8 cellular contexts compared by ENCODE assay signal in the genomic region with DNA sequence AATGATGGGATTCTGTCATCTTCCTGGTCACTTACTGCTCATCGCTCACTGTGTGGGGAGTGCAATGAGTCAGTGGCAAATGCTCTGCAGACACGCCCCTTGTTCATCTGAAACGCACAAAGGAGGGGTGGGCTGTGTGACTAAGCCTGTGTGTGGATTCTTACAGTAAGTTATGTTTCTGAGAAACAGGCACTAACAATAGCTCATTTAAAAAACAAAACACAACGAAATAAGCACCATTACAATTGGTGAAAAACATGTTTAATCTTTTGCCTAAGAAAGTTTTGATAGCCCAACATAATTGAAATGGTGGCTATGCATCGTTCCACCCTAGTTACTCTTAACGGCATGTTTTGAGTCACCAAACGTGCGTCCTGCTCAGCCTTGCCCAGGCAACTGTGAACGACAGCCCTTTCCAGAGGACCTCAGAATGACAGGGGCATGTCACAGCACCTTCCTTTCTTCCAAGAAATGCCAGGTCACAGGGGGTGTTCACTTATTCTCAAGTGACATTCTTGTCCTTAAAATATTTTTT.
DNase-seq lines count a peak whose midpoint lies in the region; ATAC-seq and TF ChIP-seq lines count a peak whose summit lies in the region.

No MANE protein-coding gene starts in this region.

- no peaks in the 10 kb centered on the region for H3K27me3 ChIP-seq in Caco-2 (replicated peaks; ENCODE audit: control insufficient read depth, insufficient read depth, low read length)
- H3K27me3 ChIP-seq in subcutaneous abdominal adipose tissue (ENCODE audit: control insufficient read depth in 5 of 5, insufficient read depth in 4 of 5, low read length in 5 of 5): no peaks in the 10 kb centered on the region

- POLR2A ChIA-PET in Caco-2 (lab: Charles Lee): no interaction called here
- POLR2A ChIA-PET in activated CD4-positive, alpha-beta T cell treated with anti-CD3 and anti-CD28 coated beads for 36 hours (lab: Charles Lee): interaction anchor here (1.6 kb wide), 1 partner anchor 258 kb away, joined by 3 read pairs; no protein-coding TSS in a partner anchor

- H3K27me3 Mint-ChIP-seq in Caco-2 (ENCODE audit: insufficient read depth, unreplicated experiment): no peaks in the 10 kb centered on the region
- no peaks in the 10 kb centered on the region for H3K27me3 Mint-ChIP-seq in activated CD4-positive, alpha-beta T cell treated with anti-CD3 and anti-CD28 coated beads for 36 hours

- H3K9me3 Mint-ChIP-seq in Caco-2 (ENCODE audit: unreplicated experiment): no peaks in the 10 kb centered on the region
- no peaks in the 10 kb centered on the region for H3K9me3 Mint-ChIP-seq in activated CD4-positive, alpha-beta T cell treated with anti-CD3 and anti-CD28 coated beads for 36 hours (ENCODE audit: low read depth)

- no peak overlapping the region for H3K27ac Mint-ChIP-seq in Caco-2 (ENCODE audit: unreplicated experiment)
- H3K27ac Mint-ChIP-seq in activated CD4-positive, alpha-beta T cell treated with anti-CD3 and anti-CD28 coated beads for 36 hours: peak overlapping the region; percentile 80

- no TSS peak for BruUV-seq in Caco-2 (replicated peaks; lab: Mats Ljungman, UMichigan)

- H3K4me3 Mint-ChIP-seq in Caco-2 (ENCODE audit: unreplicated experiment): peak overlapping the region; percentile 13
- H3K4me3 Mint-ChIP-seq in activated CD4-positive, alpha-beta T cell treated with anti-CD3 and anti-CD28 coated beads for 36 hours: no peak overlapping the region

- no peak overlapping the region for H3K27ac ChIP-seq in subcutaneous abdominal adipose tissue (ENCODE audit: low read depth, low read length)

- H3K4me3 ChIP-seq in Caco-2 (ENCODE audit: low read depth, low read length): no peak overlapping the region
- H3K4me3 ChIP-seq in subcutaneous abdominal adipose tissue (ENCODE audit: low read depth in 1 of 5, low read length in 5 of 5): peak overlapping the region in 4 of 5 donors; percentile 10 to 37 (median 35)

- DNase-seq in Caco-2 (no peak), HT-29 (ENCODE audit: low spot score) (peak; percentile 66), dermis blood vessel endothelial cell (peak; percentile 97), myocyte (ENCODE audit: low read depth) (peak; percentile 95), NCI-H2029 (lab: John Stamatoyannopoulos, UW) (no peak)
- DNase-seq in activated CD4-positive, alpha-beta T cell treated with anti-CD3 and anti-CD28 coated beads for 36 hours: peak; percentile 84

- H3K36me3 ChIP-seq in Caco-2 (ENCODE audit: control insufficient read depth, insufficient read depth, low read length) (no peaks in the 10 kb centered on the region), subcutaneous abdominal adipose tissue (ENCODE audit: control insufficient read depth in 5 of 5, insufficient read depth in 5 of 5, low read length in 5 of 5) (no peaks in the 10 kb centered on the region)

- intact Hi-C loops in Caco-2 (cut with micrococcal nuclease; ENCODE audit: unreplicated experiment): no loop called here
- intact Hi-C loops in activated CD4-positive, alpha-beta T cell treated with anti-CD3 and anti-CD28 coated beads for 36 hours (cut with DNase I, micrococcal nuclease): loop anchor here (1.0 to 5.0 kb wide), 10 partner anchors 57 to 678 kb away; no protein-coding TSS in a partner anchor

- TF ChIP-seq CTCF in Caco-2 (IDR thresholded peaks at IDR 0.05; ENCODE audit: insufficient read depth in 1 of 2, low read depth in 1 of 2, low read length in 1 of 2, severe bottlenecking in 1 of 2, unreplicated experiment in 1 of 2): no peak

- CTCF ChIA-PET in Caco-2 (lab: Charles Lee): no interaction called here
- CTCF ChIA-PET in activated CD4-positive, alpha-beta T cell treated with anti-CD3 and anti-CD28 coated beads for 36 hours (lab: Charles Lee): interaction anchor here (1.1 to 1.2 kb wide), 2 partner anchors 10 to 271 kb away, joined by 3 to 4 read pairs; no protein-coding TSS in a partner anchor

- ATAC-seq in GM21447 (IDR thresholded peaks at IDR 0.05; ENCODE audit: unreplicated experiment): peak; percentile 89
- peak; percentile 90 for ATAC-seq in activated CD4-positive, alpha-beta T cell treated with anti-CD3 and anti-CD28 coated beads for 36 hours

- peaks cover 11% of the 10 kb centered on the region for H3K4me1 Mint-ChIP-seq in Caco-2 (ENCODE audit: low read depth, unreplicated experiment)
- peaks cover 36% of the 10 kb centered on the region for H3K4me1 Mint-ChIP-seq in activated CD4-positive, alpha-beta T cell treated with anti-CD3 and anti-CD28 coated beads for 36 hours

- no peaks in the 10 kb centered on the region for H3K9me3 ChIP-seq in Caco-2
- H3K9me3 ChIP-seq in subcutaneous abdominal adipose tissue (ENCODE audit: control insufficient read depth in 5 of 5, low read length in 5 of 5): no peaks in the 10 kb centered on the region

- H3K4me1 ChIP-seq in Caco-2: no peaks in the 10 kb centered on the region
- H3K4me1 ChIP-seq in subcutaneous abdominal adipose tissue (ENCODE audit: control insufficient read depth in 5 of 5, insufficient read depth in 5 of 5, low read length in 5 of 5): peaks cover 0 to 17% (median 11%) of the 10 kb centered on the region in 5 donors

- peak overlapping the region in 1 of 5 donors; percentile 35 for H3K9ac ChIP-seq in subcutaneous abdominal adipose tissue (ENCODE audit: low read length in 5 of 5)

- no peaks in the 10 kb centered on the region for H3K36me3 Mint-ChIP-seq in Caco-2 (ENCODE audit: insufficient read depth, unreplicated experiment)
- H3K36me3 Mint-ChIP-seq in activated CD4-positive, alpha-beta T cell treated with anti-CD3 and anti-CD28 coated beads for 36 hours (ENCODE audit: low read depth): no peaks in the 10 kb centered on the region

Comparison
In these comparisons a context has a peak if more than half of its experiments do, and no peak if none do; other contexts are left out.
1. DNase-seq: peak in HT-29 (single experiment), activated CD4-positive, alpha-beta T cell treated with anti-CD3 and anti-CD28 coated beads for 36 hours (single experiment), dermis blood vessel endothelial cell (single experiment) and myocyte (single experiment); none in Caco-2 (0 of 2) and NCI-H2029 (single experiment).